ENCODE assay signal across 1 cellular context in genomic region chr4:13657016-13657415, GRCh38.
TF ChIP-seq lines count a peak whose summit lies in the region.

No MANE protein-coding gene starts in this region.

TF ChIP-seq in H1, 55 proteins besides CTCF, POLR2A, EP300 and RAD21 (continued from another document):
- TF ChIP-seq ATF2 (IDR thresholded peaks at IDR 0.05; ENCODE audit: low read length) (no peak), CHD1 (IDR thresholded peaks at IDR 0.05; ENCODE audit: low read depth, low read length) (no peak), PHF8 (conservative IDR thresholded peaks at IDR 0.05; ENCODE audit: low read depth, low read length) (no peak), GTF2F1 (IDR thresholded peaks at IDR 0.05; ENCODE audit: borderline replicate concordance, low read depth, low read length) (no peak), BCL11A (IDR thresholded peaks at IDR 0.05; ENCODE audit: low read depth in 2 of 2, low read length in 2 of 2) (no peak), JUND (IDR thresholded peaks at IDR 0.05; ENCODE audit: low read length) (no peak), POLR2AphosphoS5 (IDR thresholded peaks at IDR 0.05; ENCODE audit: low read depth, low read length) (no peak), KDM1A (IDR thresholded peaks at IDR 0.05; ENCODE audit: borderline replicate concordance, low read length) (no peak), CHD2 (IDR thresholded peaks at IDR 0.05; ENCODE audit: low read length) (no peak), NRF1 (IDR thresholded peaks at IDR 0.05; ENCODE audit: low read depth, low read length) (no peak), NANOG (IDR thresholded peaks at IDR 0.05; ENCODE audit: insufficient read depth, low read depth, low read length, poor library complexity, severe bottlenecking) (no peak), SAP30 (IDR thresholded peaks at IDR 0.05; ENCODE audit: insufficient read depth, insufficient replicate concordance, low read length) (no peak)
